In genomic region chr10:19930936-19931859, GRCh38 we compare ENCODE assay signal across 9 cellular contexts.
A peak's percentile ranks its signal among the peaks of the same experiment; 100 is the strongest.
DNase-seq lines count a peak whose midpoint lies in the region; ATAC-seq and FAIRE-seq lines count a peak whose summit lies in the region.
"Had no signal": no experiment of that assay in that cellular context is flagged by ENCODE, and none has a peak within 500 bp of the region (broad histone marks: within the 10 kb centered on the region; RNA-seq: fewer than 3 reads in every experiment).

No MANE protein-coding gene starts in this region.

- H3K9ac ChIP-seq in subcutaneous abdominal adipose tissue (ENCODE audit: low read length in 5 of 5): peak overlapping the region in 2 of 5 donors; percentile 14 to 18

- no peaks in the 10 kb centered on the region for H3K9me3 ChIP-seq in subcutaneous abdominal adipose tissue (ENCODE audit: control insufficient read depth in 5 of 5, low read length in 5 of 5)

- DNase-seq in LHCN-M2 (ENCODE audit: low read depth): peak; percentile 71
- DNase-seq in astrocyte of the hippocampus (ENCODE audit: low read depth, low spot score): peak; percentile 41
- DNase-seq in retina: no peak
- DNase-seq: T-helper 9 cell had no signal

- H3K4me1 ChIP-seq in subcutaneous abdominal adipose tissue (ENCODE audit: control insufficient read depth in 5 of 5, insufficient read depth in 5 of 5, low read length in 5 of 5): peaks cover 4 to 33% (median 22%) of the 10 kb centered on the region in 5 donors

- H3K27me3 ChIP-seq in subcutaneous abdominal adipose tissue (ENCODE audit: control insufficient read depth in 5 of 5, insufficient read depth in 4 of 5, low read length in 5 of 5): no peaks in the 10 kb centered on the region

- peak; percentile 73 for FAIRE-seq in islet of Langerhans (lab: Jason Lieb, UNC)

- peak overlapping the region; percentile 52 for H3K27ac ChIP-seq in subcutaneous abdominal adipose tissue (ENCODE audit: low read depth, low read length)

- no peaks in the 10 kb centered on the region for H3K36me3 ChIP-seq in subcutaneous abdominal adipose tissue (ENCODE audit: control insufficient read depth in 5 of 5, insufficient read depth in 5 of 5, low read length in 5 of 5)

- ATAC-seq in GM21515 (IDR thresholded peaks at IDR 0.05; ENCODE audit: unreplicated experiment) (no peak), HG03457 (IDR thresholded peaks at IDR 0.05; ENCODE audit: unreplicated experiment) (no peak), HG03159 (IDR thresholded peaks at IDR 0.05; ENCODE audit: unreplicated experiment) (no peak)

- H3K4me3 ChIP-seq in subcutaneous abdominal adipose tissue (ENCODE audit: low read depth in 1 of 5, low read length in 5 of 5): peak overlapping the region in 1 of 5 donors; percentile 12
